25 cellular contexts compared by ENCODE assay signal in the genomic region with DNA sequence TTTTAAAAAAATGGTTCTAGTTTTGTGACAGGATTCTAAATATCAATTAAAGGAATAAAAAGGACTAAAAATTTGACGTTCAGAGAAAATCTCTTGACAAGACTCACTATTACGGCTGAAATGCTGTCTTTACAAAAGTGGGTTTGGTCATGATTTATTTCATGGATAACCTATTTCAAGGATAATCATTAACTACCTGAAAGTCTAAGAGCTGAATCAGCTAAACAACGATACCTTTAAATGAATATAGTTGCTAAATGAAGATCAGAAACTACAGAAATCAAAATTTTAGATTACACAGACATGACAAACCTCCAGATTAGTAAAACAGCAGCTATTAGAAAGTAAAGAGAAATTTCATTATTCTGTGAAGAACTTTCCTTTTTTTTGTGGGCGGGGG. TPM values are rescaled to one million over a fixed set of nuclear protein-coding genes. Genes with fewer than 3 reads are reported as not detected.
DNase-seq lines count a peak whose midpoint lies in the region; ATAC-seq, FAIRE-seq and TF ChIP-seq lines count a peak whose summit lies in the region.
"Had no signal": no experiment of that assay in that cellular context is flagged by ENCODE, and none has a peak within 500 bp of the region (broad histone marks: within the 10 kb centered on the region; RNA-seq: fewer than 3 reads in every experiment).

No MANE protein-coding gene starts in this region.

- DNase-seq in epithelial cell of proximal tubule (ENCODE audit: low read depth) = no peak
- peak; percentile 69 for DNase-seq in kidney glomerular epithelial cell (lab: John Stamatoyannopoulos, UW)
- DNase-seq in renal cortical epithelial cell (ENCODE audit: low read depth) = peak; percentile 83
- no peak for DNase-seq in Ammon's horn (ENCODE audit: low spot score)
- DNase-seq in stimulated activated CD4-positive, alpha-beta T cell treated with anti-CD3 and anti-CD28 coated beads, Interleukin-4, amount 100 ng/mL, for 4 hours = no peak
- DNase-seq: C1 segment of cervical spinal cord; CD4-positive, alpha-beta memory T cell; COR-L47; DMS53; GOT3; HFFc6; IMR-90; KG1; MG63; NCI-H1105 treated with DMSO at 0.1 percent for 48 hours; NCI-H146; NCI-H2029; NCI-H446 treated with DMSO at 0.1 percent for 48 hours; NCI-H526; NCI-H82; NK-92 treated with Interleukin-12 subunit alpha and Interleukin-12 subunit beta, amount 100 ng/mL, for 24 hours; SHP77 had no signal

- no peak for ATAC-seq in GM18861 (IDR thresholded peaks at IDR 0.05; ENCODE audit: unreplicated experiment)

- peak; percentile 77 for FAIRE-seq in A204.1 (lab: Jason Lieb, UNC)

- H3K4me3 ChIP-seq in epithelial cell of proximal tubule (ENCODE audit: low read depth, low read length) = peak overlapping the region; percentile 33
- H3K4me3 ChIP-seq: HAP-1, MG63 had no signal

- no peak for TF ChIP-seq CTCF in epithelial cell of proximal tubule (conservative IDR thresholded peaks at IDR 0.05; ENCODE audit: low read depth, low read length)

RNA-seq across cellular contexts. Expression of a gene that starts 35.7 kb away (rescaled TPM):
- total RNA-seq in epithelial cell of proximal tubule (12.1 and 14.1 TPM in 2 replicates), renal cortical epithelial cell (6.9 and 8.2 TPM in 2 replicates)

Comparison
In these comparisons a context has a peak if more than half of its experiments do, and no peak if none do; other contexts are left out.
1. DNase-seq: peak in kidney glomerular epithelial cell (single experiment) and renal cortical epithelial cell (single experiment); none in epithelial cell of proximal tubule (single experiment), Ammon's horn (single experiment) and stimulated activated CD4-positive, alpha-beta T cell treated with anti-CD3 and anti-CD28 coated beads, Interleukin-4, amount 100 ng/mL, for 4 hours (0 of 2).